In genomic region chr4:90950385-90950841, GRCh38 we compare ENCODE assay signal across 16 cellular contexts.
A peak's percentile ranks its signal among the peaks of the same experiment; 100 is the strongest.
DNase-seq lines count a peak whose midpoint lies in the region; ATAC-seq, FAIRE-seq and TF ChIP-seq lines count a peak whose summit lies in the region.
"Had no signal": no experiment of that assay in that cellular context is flagged by ENCODE, and none has a peak within 500 bp of the region (broad histone marks: within the 10 kb centered on the region; RNA-seq: fewer than 3 reads in every experiment).

No MANE protein-coding gene starts in this region.

- dilution Hi-C loops in endothelial cell of umbilical vein (cut with MboI; ENCODE audit: extremely low pct_ligation_motif_present, low sequenced_read_pairs), result no loop called here

- peak overlapping the region; percentile 99 for H2AFZ ChIP-seq in endothelial cell of umbilical vein (ENCODE audit: low read depth, low read length)

- H3K9me1 ChIP-seq in endothelial cell of umbilical vein (replicated peaks; ENCODE audit: control insufficient read depth, extremely low read depth, insufficient read depth, low read length), result no peaks in the 10 kb centered on the region

- H3K4me2 ChIP-seq in endothelial cell of umbilical vein (ENCODE audit: insufficient read depth, low read length), result peak overlapping the region; percentile 91

- no TSS peak for BruUV-seq in endothelial cell of umbilical vein (replicated peaks; lab: Mats Ljungman, UMichigan)

- TF ChIP-seq CTCF in cardiac muscle cell (IDR thresholded peaks at IDR 0.05; ENCODE audit: low read depth, low read length), result no peak
- TF ChIP-seq CTCF in heart right ventricle (IDR thresholded peaks at IDR 0.05), result no peak
- TF ChIP-seq CTCF in endothelial cell of umbilical vein (IDR thresholded peaks at IDR 0.05; ENCODE audit: extremely low read depth in 1 of 2, insufficient read depth in 1 of 2, low read depth in 1 of 2, low read length in 2 of 2), result no peak
- no peak for TF ChIP-seq CTCF in RWPE1 (conservative IDR thresholded peaks at IDR 0.05; ENCODE audit: low read depth)

- ATAC-seq in heart right ventricle (no peak), HG03469 (IDR thresholded peaks at IDR 0.05; ENCODE audit: unreplicated experiment) (no peak)
- ATAC-seq: stimulated activated naive B cell treated with anti-CD40 and anti-IgM and Interleukin-4, amounts not matched to agents 10 μg/mL and 1 μg/mL and 100 μg/mL, for 72 hours had no signal

- no peak for TF ChIP-seq POLR2A in endothelial cell of umbilical vein (IDR thresholded peaks at IDR 0.05; ENCODE audit: low read depth, low read length)

- H3K4me1 ChIP-seq in cardiac muscle cell (ENCODE audit: low read depth), result peaks cover 8% of the 10 kb centered on the region
- no peaks in the 10 kb centered on the region for H3K4me1 ChIP-seq in heart right ventricle
- peaks cover 13% of the 10 kb centered on the region for H3K4me1 ChIP-seq in endothelial cell of umbilical vein (ENCODE audit: control insufficient read depth, extremely low read depth, insufficient read depth, low read length)
- H3K4me1 ChIP-seq: upper lobe of right lung had no signal

- peak overlapping the region; percentile 2 for H3K27ac ChIP-seq in cardiac muscle cell
- H3K27ac ChIP-seq in heart right ventricle, result no peak overlapping the region
- peak overlapping the region; percentile 28 for H3K27ac ChIP-seq in endothelial cell of umbilical vein (ENCODE audit: insufficient read depth, low read depth, low read length)
- no peak overlapping the region for H3K27ac ChIP-seq in RWPE1
- H3K27ac ChIP-seq: SJSA1, upper lobe of right lung had no signal

- H3K9me3 ChIP-seq in cardiac muscle cell (ENCODE audit: low read depth) (no peaks in the 10 kb centered on the region), heart right ventricle (no peaks in the 10 kb centered on the region), endothelial cell of umbilical vein (replicated peaks; ENCODE audit: control insufficient read depth, insufficient read depth, low read length) (no peaks in the 10 kb centered on the region)
- H3K9me3 ChIP-seq: SJSA1, upper lobe of right lung had no signal

- H3K9ac ChIP-seq in endothelial cell of umbilical vein (replicated peaks; ENCODE audit: extremely low read depth, insufficient read depth, low read length), result peak overlapping the region; percentile 21

- DNase-seq in cardiac muscle cell (ENCODE audit: low read depth in 1 of 2, low spot score in 1 of 2), result peak; percentile 1 to 9
- no peak for DNase-seq in heart right ventricle
- DNase-seq in NCI-H748 treated with DMSO at 0.1 percent for 48 hours (lab: John Stamatoyannopoulos, UW), result peak; percentile 49
- peak; percentile 68 for DNase-seq in endothelial cell of umbilical vein (ENCODE audit: low read depth, low spot score)
- DNase-seq in RWPE1 (ENCODE audit: low spot score), result no peak
- DNase-seq in stimulated activated CD4-positive, alpha-beta T cell treated with anti-CD3 and anti-CD28 coated beads, Interleukin-4, amount 100 ng/mL, for 4 hours, result no peak
- no peak for DNase-seq in HTR-8/SVneo (ENCODE audit: insufficient read length, low spot score)
- DNase-seq: activated CD4-positive, CD25-positive, alpha-beta regulatory T cell; activated T-cell treated with anti-CD3 and anti-CD28 coated beads for 4 hours; cortex of kidney; DND-41; stimulated activated CD4-positive, alpha-beta T cell treated with anti-CD3 and anti-CD28 coated beads, Interleukin-4, amount 100 ng/mL, for 1 hour; stimulated activated naive B cell treated with anti-CD40 and anti-IgM and Interleukin-4, amounts not matched to agents 10 μg/mL and 1 μg/mL and 100 μg/mL, for 72 hours; upper lobe of right lung had no signal

- no peak for FAIRE-seq in endothelial cell of umbilical vein (lab: Jason Lieb, UNC)
- no peak for FAIRE-seq in HTR-8/SVneo (lab: Jason Lieb, UNC)

- POLR2A ChIA-PET in endothelial cell of umbilical vein (lab: Charles Lee) (no interaction called here), RWPE1 (lab: Yijun Ruan, JAX; ENCODE audit: low non-redundant PET) (no interaction called here)

- no peak overlapping the region for H3K4me3 ChIP-seq in cardiac muscle cell
- no peak overlapping the region for H3K4me3 ChIP-seq in heart right ventricle
- peak overlapping the region in 1 of 3 experiments; percentile 48 for H3K4me3 ChIP-seq in endothelial cell of umbilical vein (replicated peaks in 1 of 3; ENCODE audit: insufficient read depth in 1 of 3, low read depth in 1 of 3, low read length in 3 of 3)
- H3K4me3 ChIP-seq: SJSA1, upper lobe of right lung had no signal

- intact Hi-C loops in heart right ventricle (cut with DNase I), result no loop called here
- intact Hi-C loops in endothelial cell of umbilical vein (cut with micrococcal nuclease), result no loop called here

- 38 to 41% methylated on average over 7 of the region's 7 CpGs for WGBS in heart right ventricle, 2 donors

- CTCF ChIA-PET in endothelial cell of umbilical vein (lab: Charles Lee) (interaction anchor here (1.0 kb wide), 1 partner anchor 531 kb away, joined by 5 read pairs; no protein-coding TSS in a partner anchor), RWPE1 (lab: Yijun Ruan, JAX) (no interaction called here)

- H3K36me3 ChIP-seq in cardiac muscle cell (no peaks in the 10 kb centered on the region), heart right ventricle (no peaks in the 10 kb centered on the region), endothelial cell of umbilical vein (ENCODE audit: control insufficient read depth in 2 of 2, extremely low read depth in 1 of 2, insufficient read depth in 2 of 2, low read length in 2 of 2) (no peaks in the 10 kb centered on the region)
- H3K36me3 ChIP-seq: SJSA1, upper lobe of right lung had no signal

- no peaks in the 10 kb centered on the region for H3K79me2 ChIP-seq in endothelial cell of umbilical vein (ENCODE audit: control insufficient read depth, insufficient read depth, low read length)

- H4K20me1 ChIP-seq in endothelial cell of umbilical vein (replicated peaks; ENCODE audit: control insufficient read depth, extremely low read depth, insufficient read depth, low read length), result no peaks in the 10 kb centered on the region

- H3K27me3 ChIP-seq in cardiac muscle cell (no peaks in the 10 kb centered on the region), heart right ventricle (no peaks in the 10 kb centered on the region), endothelial cell of umbilical vein (ENCODE audit: control insufficient read depth in 2 of 2, insufficient read depth in 2 of 2, low read length in 2 of 2) (no peaks in the 10 kb centered on the region)
- H3K27me3 ChIP-seq: upper lobe of right lung had no signal

TF ChIP-seq in endothelial cell of umbilical vein, 7 proteins besides CTCF, POLR2A, EP300 and RAD21:
- no peak for TF ChIP-seq EZH2 (IDR thresholded peaks at IDR 0.05; ENCODE audit: borderline replicate concordance, low read depth, low read length, severe bottlenecking)
- no peak for TF ChIP-seq MAX (IDR thresholded peaks at IDR 0.05; ENCODE audit: insufficient read depth, insufficient read length)
- no peak for TF ChIP-seq FOS (IDR thresholded peaks at IDR 0.05; ENCODE audit: borderline replicate concordance, insufficient read depth, low read length)
- TF ChIP-seq MYC (IDR thresholded peaks at IDR 0.05; ENCODE audit: low read depth, low read length), result no peak
- no peak for TF ChIP-seq POLR2AphosphoS5 (IDR thresholded peaks at IDR 0.05; ENCODE audit: insufficient read depth, low read depth, low read length)
- no peak for TF ChIP-seq JUN (IDR thresholded peaks at IDR 0.05; ENCODE audit: borderline replicate concordance, insufficient read depth, insufficient read length, low read depth)
- TF ChIP-seq GATA2 (IDR thresholded peaks at IDR 0.05; ENCODE audit: insufficient read depth, insufficient read length, low read depth, low read length), result no peak

Comparison
In these comparisons a context has a peak if more than half of its experiments do, and no peak if none do; other contexts are left out.
1. DNase-seq: peak in cardiac muscle cell (2 of 2), NCI-H748 treated with DMSO at 0.1 percent for 48 hours (single experiment) and endothelial cell of umbilical vein (single experiment); none in heart right ventricle (0 of 2), RWPE1 (single experiment), stimulated activated CD4-positive, alpha-beta T cell treated with anti-CD3 and anti-CD28 coated beads, Interleukin-4, amount 100 ng/mL, for 4 hours (0 of 2) and HTR-8/SVneo (single experiment).
2. H3K27ac ChIP-seq: peak in cardiac muscle cell (single experiment) and endothelial cell of umbilical vein (single experiment); none in heart right ventricle (0 of 10) and RWPE1 (single experiment).